11 cellular contexts compared by ENCODE assay signal in genomic region chr14:69281450-69282169, GRCh38. TPM values are rescaled to one million over a fixed set of nuclear protein-coding genes. Genes with fewer than 3 reads are reported as not detected.
DNase-seq lines count a peak whose midpoint lies in the region; ATAC-seq and TF ChIP-seq lines count a peak whose summit lies in the region.
"Had no signal": no experiment of that assay in that cellular context is flagged by ENCODE, and none has a peak within 500 bp of the region (broad histone marks: within the 10 kb centered on the region; RNA-seq: fewer than 3 reads in every experiment).

No MANE protein-coding gene starts in this region.

- no peak overlapping the region for H3K4me3 ChIP-seq in endodermal cell (ENCODE audit: low read length)
- H3K4me3 ChIP-seq: testis had no signal

- no peaks in the 10 kb centered on the region for H3K27me3 ChIP-seq in endodermal cell (ENCODE audit: control insufficient read depth, insufficient read depth, low read length, poor library complexity, severe bottlenecking)
- H3K27me3 ChIP-seq: testis had no signal

- WGBS in endodermal cell (ENCODE audit: insufficient coverage in 1 of 2, insufficient read length in 1 of 2), 2 experiments = 88 to 93% methylated on average over 3 to 10 of the region's 10 CpGs

- ATAC-seq in GM18868 (IDR thresholded peaks at IDR 0.05; ENCODE audit: unreplicated experiment) = peak; percentile 67
- ATAC-seq in GM21360 (IDR thresholded peaks at IDR 0.05; ENCODE audit: unreplicated experiment) = no peak

- DNase-seq in DMS79 (lab: John Stamatoyannopoulos, UW) (peak; percentile 90), NCI-H2029 (lab: John Stamatoyannopoulos, UW) (peak; percentile 38), endodermal cell (peak; percentile 29), activated gamma-delta T cell (lab: John Stamatoyannopoulos, UW) (no peak), C1 segment of cervical spinal cord (lab: John Stamatoyannopoulos, UW) (no peak), activated T-cell treated with anti-CD3 and anti-CD28 coated beads for 4 hours (no peak)
- DNase-seq: Kasumi-1, testis had no signal

- H3K9ac ChIP-seq in endodermal cell (ENCODE audit: extremely low read depth, low read length, poor library complexity, severe bottlenecking) = no peak overlapping the region

- no peak for TF ChIP-seq CTCF in endodermal cell (conservative IDR thresholded peaks at IDR 0.05)

- no peak overlapping the region for H3K27ac Mint-ChIP-seq in endodermal cell

- no peaks in the 10 kb centered on the region for H3K36me3 Mint-ChIP-seq in endodermal cell (ENCODE audit: low read depth)

- H3K27me3 Mint-ChIP-seq in endodermal cell (ENCODE audit: insufficient read depth) = peaks cover 11% of the 10 kb centered on the region

- H3K36me3 ChIP-seq in endodermal cell (ENCODE audit: control insufficient read depth, insufficient read depth, low read length) = no peaks in the 10 kb centered on the region

- H3K9me3 Mint-ChIP-seq in endodermal cell = no peaks in the 10 kb centered on the region

- no peaks in the 10 kb centered on the region for H3K4me1 Mint-ChIP-seq in endodermal cell

- no peaks in the 10 kb centered on the region for H3K9me3 ChIP-seq in endodermal cell (ENCODE audit: control insufficient read depth, low read length)
- H3K9me3 ChIP-seq: testis had no signal

- H3K4me3 Mint-ChIP-seq in endodermal cell = no peak overlapping the region

- H3K27ac ChIP-seq in endodermal cell (ENCODE audit: low read depth, low read length) = peak overlapping the region; percentile 68
- H3K27ac ChIP-seq: testis had no signal

- H3K4me1 ChIP-seq in endodermal cell (ENCODE audit: control insufficient read depth, insufficient read depth, low read length) = no peaks in the 10 kb centered on the region
- H3K4me1 ChIP-seq: testis had no signal

RNA-seq across cellular contexts. Expression of gene GALNT16, which starts 21.7 kb away (rescaled TPM):
- 1 to 10 TPM; 2.2 to 8.0 TPM for total RNA-seq in endodermal cell
- 22.3 TPM for polyA plus RNA-seq in endodermal cell (2013, experiment 1 of 2)
- 17.7 TPM for polyA plus RNA-seq in endodermal cell (2013, experiment 2 of 2)
- total RNA-seq: mononuclear cell had no signal

Comparison
In these comparisons a context has a peak if more than half of its experiments do, and no peak if none do; other contexts are left out.
1. DNase-seq: peak in DMS79 (single experiment), NCI-H2029 (single experiment) and endodermal cell (single experiment); none in activated gamma-delta T cell (single experiment), C1 segment of cervical spinal cord (0 of 14) and activated T-cell treated with anti-CD3 and anti-CD28 coated beads for 4 hours (single experiment).